Comparison of ENCODE assay signal across 2 cellular contexts in the genomic region with DNA sequence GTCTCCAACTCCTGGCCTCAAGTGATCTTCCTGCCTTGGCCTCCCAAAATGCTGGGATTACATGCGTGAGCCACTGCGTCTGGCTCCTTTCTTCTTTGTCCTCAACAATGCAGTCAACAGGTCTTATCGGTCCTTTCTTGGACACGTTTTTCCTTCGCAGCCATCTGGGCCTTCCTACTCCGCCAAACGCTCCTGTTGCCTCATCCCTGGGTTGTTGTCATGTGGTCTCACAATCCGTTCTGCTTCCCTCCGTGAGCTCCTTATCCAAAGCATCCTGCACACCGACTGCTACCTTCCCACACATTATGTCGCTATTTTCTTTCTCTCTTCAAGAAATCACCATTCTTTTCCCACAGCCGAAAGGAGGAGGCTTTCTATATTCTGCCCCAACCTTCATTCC.
TF ChIP-seq lines count a peak whose summit lies in the region.

No MANE protein-coding gene starts in this region.

TF ChIP-seq in WTC11, 78 proteins besides CTCF, POLR2A, EP300 and RAD21 (continued from another document):
- TF ChIP-seq, protein P1, sequence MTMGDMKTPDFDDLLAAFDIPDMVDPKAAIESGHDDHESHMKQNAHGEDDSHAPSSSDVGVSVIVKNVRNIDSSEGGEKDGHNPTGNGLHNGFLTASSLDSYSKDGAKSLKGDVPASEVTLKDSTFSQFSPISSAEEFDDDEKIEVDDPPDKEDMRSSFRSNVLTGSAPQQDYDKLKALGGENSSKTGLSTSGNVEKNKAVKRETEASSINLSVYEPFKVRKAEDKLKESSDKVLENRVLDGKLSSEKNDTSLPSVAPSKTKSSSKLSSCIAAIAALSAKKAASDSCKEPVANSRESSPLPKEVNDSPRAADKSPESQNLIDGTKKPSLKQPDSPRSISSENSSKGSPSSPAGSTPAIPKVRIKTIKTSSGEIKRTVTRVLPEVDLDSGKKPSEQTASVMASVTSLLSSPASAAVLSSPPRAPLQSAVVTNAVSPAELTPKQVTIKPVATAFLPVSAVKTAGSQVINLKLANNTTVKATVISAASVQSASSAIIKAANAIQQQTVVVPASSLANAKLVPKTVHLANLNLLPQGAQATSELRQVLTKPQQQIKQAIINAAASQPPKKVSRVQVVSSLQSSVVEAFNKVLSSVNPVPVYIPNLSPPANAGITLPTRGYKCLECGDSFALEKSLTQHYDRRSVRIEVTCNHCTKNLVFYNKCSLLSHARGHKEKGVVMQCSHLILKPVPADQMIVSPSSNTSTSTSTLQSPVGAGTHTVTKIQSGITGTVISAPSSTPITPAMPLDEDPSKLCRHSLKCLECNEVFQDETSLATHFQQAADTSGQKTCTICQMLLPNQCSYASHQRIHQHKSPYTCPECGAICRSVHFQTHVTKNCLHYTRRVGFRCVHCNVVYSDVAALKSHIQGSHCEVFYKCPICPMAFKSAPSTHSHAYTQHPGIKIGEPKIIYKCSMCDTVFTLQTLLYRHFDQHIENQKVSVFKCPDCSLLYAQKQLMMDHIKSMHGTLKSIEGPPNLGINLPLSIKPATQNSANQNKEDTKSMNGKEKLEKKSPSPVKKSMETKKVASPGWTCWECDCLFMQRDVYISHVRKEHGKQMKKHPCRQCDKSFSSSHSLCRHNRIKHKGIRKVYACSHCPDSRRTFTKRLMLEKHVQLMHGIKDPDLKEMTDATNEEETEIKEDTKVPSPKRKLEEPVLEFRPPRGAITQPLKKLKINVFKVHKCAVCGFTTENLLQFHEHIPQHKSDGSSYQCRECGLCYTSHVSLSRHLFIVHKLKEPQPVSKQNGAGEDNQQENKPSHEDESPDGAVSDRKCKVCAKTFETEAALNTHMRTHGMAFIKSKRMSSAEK (CRISPR knock-in tag; IDR thresholded peaks at IDR 0.05; ENCODE audit: borderline replicate concordance), result no peak
- no peak for TF ChIP-seq SOX15 (CRISPR knock-in tag; IDR thresholded peaks at IDR 0.05)
TF ChIP-seq in WTC11: peak in this region for 0.

TF ChIP-seq in H1, 55 proteins besides CTCF, POLR2A, EP300 and RAD21 (continued from another document):
- TF ChIP-seq, protein P2, sequence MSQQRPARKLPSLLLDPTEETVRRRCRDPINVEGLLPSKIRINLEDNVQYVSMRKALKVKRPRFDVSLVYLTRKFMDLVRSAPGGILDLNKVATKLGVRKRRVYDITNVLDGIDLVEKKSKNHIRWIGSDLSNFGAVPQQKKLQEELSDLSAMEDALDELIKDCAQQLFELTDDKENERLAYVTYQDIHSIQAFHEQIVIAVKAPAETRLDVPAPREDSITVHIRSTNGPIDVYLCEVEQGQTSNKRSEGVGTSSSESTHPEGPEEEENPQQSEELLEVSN (IDR thresholded peaks at IDR 0.05), result no peak
- no peak for TF ChIP-seq TBP (IDR thresholded peaks at IDR 0.05; ENCODE audit: low read depth, low read length)
- TF ChIP-seq YY1 (IDR thresholded peaks at IDR 0.05; ENCODE audit: low read depth, low read length), result no peak
